15 cellular contexts compared by ENCODE assay signal in the genomic region with DNA sequence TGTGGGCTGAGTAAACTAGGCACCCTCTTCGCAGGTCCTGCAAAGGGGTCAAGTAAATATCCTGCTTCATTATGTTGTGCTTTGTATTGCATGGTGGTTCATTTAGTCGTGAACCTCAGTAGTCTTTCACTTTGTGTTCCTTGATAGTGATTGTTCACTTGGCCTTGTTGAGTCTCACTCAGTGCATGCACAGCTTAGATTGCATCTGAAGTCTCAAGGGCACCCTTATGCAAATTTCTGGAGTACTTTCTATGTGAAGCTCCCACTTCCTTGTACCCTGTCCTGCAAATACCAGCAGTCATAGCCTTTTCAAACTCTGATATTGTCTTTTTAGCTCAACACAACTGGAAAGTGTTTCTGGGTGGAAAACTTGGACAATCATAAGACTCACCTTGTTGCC.
DNase-seq lines count a peak whose midpoint lies in the region; ATAC-seq and TF ChIP-seq lines count a peak whose summit lies in the region.
"Had no signal": no experiment of that assay in that cellular context is flagged by ENCODE, and none has a peak within 500 bp of the region (broad histone marks: within the 10 kb centered on the region; RNA-seq: fewer than 3 reads in every experiment).

No MANE protein-coding gene starts in this region.

- no peak for TF ChIP-seq CTCF in mucosa of descending colon (IDR thresholded peaks at IDR 0.05)
- TF ChIP-seq CTCF in colonic mucosa (IDR thresholded peaks at IDR 0.05): no peak
- TF ChIP-seq CTCF in tibial artery (IDR thresholded peaks at IDR 0.05): no peak

- H3K4me1 ChIP-seq in mucosa of descending colon (ENCODE audit: low read depth): no peaks in the 10 kb centered on the region
- H3K4me1 ChIP-seq in colonic mucosa: no peaks in the 10 kb centered on the region
- H3K4me1 ChIP-seq in tibial artery: peaks cover 0 to 5% (median 0%) of the 10 kb centered on the region in 4 donors
- H3K4me1 ChIP-seq: heart left ventricle had no signal

- H3K27ac ChIP-seq in colonic mucosa: no peak overlapping the region
- H3K27ac ChIP-seq in tibial artery: no peak overlapping the region
- H3K27ac ChIP-seq: BLaER1, heart left ventricle had no signal

- intact Hi-C loops in mucosa of descending colon (cut with DNase I, micrococcal nuclease) (no loop called here), colonic mucosa (cut with DNase I) (no loop called here), tibial artery (cut with DNase I; ENCODE audit: low total_unique reads) (no loop called here)

- H3K27me3 ChIP-seq in colonic mucosa: no peaks in the 10 kb centered on the region
- H3K27me3 ChIP-seq in tibial artery: no peaks in the 10 kb centered on the region
- H3K27me3 ChIP-seq: BLaER1, heart left ventricle had no signal

- DNase-seq in mucosa of descending colon (no peak), colonic mucosa (no peak), tibial artery (no peak), ecto neural progenitor cell (ENCODE audit: low spot score) (no peak)
- no peak for DNase-seq in NK-92 treated with Interleukin-12 subunit alpha and Interleukin-12 subunit beta, amount 100 ng/mL, for 24 hours (lab: John Stamatoyannopoulos, UW)
- DNase-seq: activated CD4-positive, CD25-positive, alpha-beta regulatory T cell treated with anti-CD3 and anti-CD28 coated beads, Interleukin-2, amount 50 U/mL, for 72 hours; activated T-cell treated with anti-CD3 and anti-CD28 coated beads for 4 hours; heart left ventricle; IMR-90; NCI-H1092 treated with DMSO at 0.1 percent for 48 hours; stimulated activated naive CD8-positive, alpha-beta T cell treated with anti-CD3 and anti-CD28 coated beads, Interleukin-15, amount 100 ng/mL, for 72 hours had no signal

- H3K4me3 ChIP-seq in mucosa of descending colon (no peak overlapping the region), colonic mucosa (no peak overlapping the region), tibial artery (no peak overlapping the region)
- H3K4me3 ChIP-seq: BLaER1, heart left ventricle had no signal

- ATAC-seq in GM18868 (IDR thresholded peaks at IDR 0.05; ENCODE audit: unreplicated experiment): peak; percentile 96
- ATAC-seq in HG02610 (IDR thresholded peaks at IDR 0.05; ENCODE audit: unreplicated experiment): peak; percentile 96
- ATAC-seq in HG03432 (IDR thresholded peaks at IDR 0.05; ENCODE audit: unreplicated experiment): peak; percentile 94
- peak; percentile 38 for ATAC-seq in mucosa of descending colon
- ATAC-seq: heart left ventricle; stimulated activated naive CD8-positive, alpha-beta T cell treated with anti-CD3 and anti-CD28 coated beads, Interleukin-15, amount 100 ng/mL, for 72 hours had no signal

- H3K9me3 ChIP-seq in mucosa of descending colon (no peaks in the 10 kb centered on the region), colonic mucosa (no peaks in the 10 kb centered on the region), tibial artery (no peaks in the 10 kb centered on the region)
- H3K9me3 ChIP-seq: heart left ventricle had no signal

- no peaks in the 10 kb centered on the region for H3K36me3 ChIP-seq in mucosa of descending colon (ENCODE audit: low read depth)
- H3K36me3 ChIP-seq in colonic mucosa: no peaks in the 10 kb centered on the region
- no peaks in the 10 kb centered on the region for H3K36me3 ChIP-seq in tibial artery
- H3K36me3 ChIP-seq: BLaER1, heart left ventricle had no signal

- no peak overlapping the region for H3K9ac ChIP-seq in colonic mucosa (ENCODE audit: low read depth in 2 of 2, low read length in 2 of 2)
- H3K9ac ChIP-seq: BLaER1 had no signal

Comparison
In these comparisons a context has a peak if more than half of its experiments do, and no peak if none do; other contexts are left out.
1. ATAC-seq: peak in every context shown above with its lines; median percentile 96 in GM18868; 96 in HG02610; 94 in HG03432; 38 in mucosa of descending colon.